ENCODE assay signal across 12 cellular contexts in the genomic region with DNA sequence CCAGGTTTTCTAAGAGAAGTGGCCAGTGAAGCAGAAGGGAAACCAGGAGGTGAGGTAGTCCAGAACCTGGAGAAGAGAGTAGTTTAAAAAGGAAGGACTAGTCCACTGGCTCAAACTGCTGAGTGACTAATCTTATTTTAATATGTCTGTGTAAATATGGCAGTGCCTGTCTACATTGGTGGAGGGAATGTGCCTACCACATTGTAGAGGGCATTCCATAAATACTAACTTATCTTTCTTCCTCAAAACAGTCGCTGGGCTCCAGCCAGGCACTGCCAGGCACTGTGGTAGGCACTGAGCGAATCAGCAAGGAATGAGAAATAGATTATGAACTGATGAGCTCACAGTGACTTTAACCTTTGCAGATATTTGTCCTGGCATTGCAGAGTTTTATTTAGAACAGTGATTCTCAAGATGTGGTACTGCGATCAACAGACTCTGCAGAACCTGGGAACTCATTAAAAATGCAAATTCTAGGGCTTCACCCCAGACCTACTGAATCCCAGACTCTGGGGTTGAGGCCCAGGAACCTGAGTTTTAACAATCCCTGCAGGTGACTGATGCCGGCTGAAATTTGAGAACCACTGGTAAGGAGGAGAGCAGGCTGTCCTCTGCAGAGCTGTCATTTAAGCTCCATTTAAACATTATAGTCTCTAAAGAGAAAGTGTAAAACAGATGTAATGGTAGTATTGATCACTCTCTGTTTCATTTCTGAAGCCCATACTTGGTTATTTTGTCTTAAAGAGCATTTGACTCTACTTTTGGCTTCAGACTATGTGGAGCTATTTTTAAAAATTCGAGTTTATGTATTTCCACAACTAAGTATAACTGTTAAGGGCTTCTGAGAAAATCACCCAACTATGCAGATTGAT.
DNase-seq lines count a peak whose midpoint lies in the region; ATAC-seq, FAIRE-seq and TF ChIP-seq lines count a peak whose summit lies in the region.
"Had no signal": no experiment of that assay in that cellular context is flagged by ENCODE, and none has a peak within 500 bp of the region (broad histone marks: within the 10 kb centered on the region; RNA-seq: fewer than 3 reads in every experiment).

No MANE protein-coding gene starts in this region.

- ATAC-seq in stimulated activated naive CD8-positive, alpha-beta T cell treated with anti-CD3 and anti-CD28 coated beads, Interleukin-15, Interleukin-2, amounts not matched to agents 100 U/mL and 50 U/mL, for 24 hours, result no peak
- no peak for ATAC-seq in naive thymus-derived CD4-positive, alpha-beta T cell

- H2AFZ ChIP-seq in hepatocyte, result no peak overlapping the region

- FAIRE-seq in small intestine (lab: Jason Lieb, UNC), result no peak

- H3K36me3 Mint-ChIP-seq in naive thymus-derived CD4-positive, alpha-beta T cell, result no peaks in the 10 kb centered on the region

- H3K27ac Mint-ChIP-seq in naive thymus-derived CD4-positive, alpha-beta T cell, result no peak overlapping the region

- H3K4me3 Mint-ChIP-seq in naive thymus-derived CD4-positive, alpha-beta T cell, result no peak overlapping the region

- H3K9me3 ChIP-seq in adipocyte (ENCODE audit: control insufficient read depth, low read length) (no peaks in the 10 kb centered on the region), hepatocyte (ENCODE audit: low read depth) (no peaks in the 10 kb centered on the region), small intestine (ENCODE audit: control insufficient read depth, low read depth) (no peaks in the 10 kb centered on the region)
- no peaks in the 10 kb centered on the region for H3K9me3 ChIP-seq in naive thymus-derived CD4-positive, alpha-beta T cell (ENCODE audit: control insufficient read depth in 2 of 3, low read length in 3 of 3)

- CTCF ChIA-PET in naive thymus-derived CD4-positive, alpha-beta T cell (lab: Charles Lee), result no interaction called here

- no peak overlapping the region for H3K9ac ChIP-seq in adipocyte (ENCODE audit: low read length)

- no peak overlapping the region for H3K4me3 ChIP-seq in adipocyte (ENCODE audit: low read length)
- H3K4me3 ChIP-seq in hepatocyte, result no peak overlapping the region
- H3K4me3 ChIP-seq in naive thymus-derived CD4-positive, alpha-beta T cell (ENCODE audit: low read length), result no peak overlapping the region
- no peak overlapping the region for H3K4me3 ChIP-seq in small intestine (ENCODE audit: low read depth in 1 of 2, low read length in 2 of 2)

- DNase-seq in A172 (ENCODE audit: low spot score), result peak; percentile 43
- DNase-seq in HCEC 1CT, result peak; percentile 39
- DNase-seq in adipocyte (ENCODE audit: low read depth), result peak; percentile 28
- peak; percentile 16 for DNase-seq in hepatocyte (ENCODE audit: low spot score)
- no peak for DNase-seq in stimulated activated naive CD8-positive, alpha-beta T cell treated with anti-CD3 and anti-CD28 coated beads, Interleukin-15, Interleukin-2, amounts not matched to agents 100 U/mL and 50 U/mL, for 24 hours
- no peak for DNase-seq in naive thymus-derived CD4-positive, alpha-beta T cell
- no peak for DNase-seq in small intestine
- DNase-seq in retina, result no peak
- DNase-seq: activated CD4-positive, CD25-positive, alpha-beta regulatory T cell treated with anti-CD3 and anti-CD28 coated beads, Interleukin-2, amount 50 U/mL, for 72 hours; activated gamma-delta T cell; AML-193; NCI-H1436 had no signal

- intact Hi-C loops in naive thymus-derived CD4-positive, alpha-beta T cell (cut with micrococcal nuclease), result no loop called here

- H3K4me2 ChIP-seq in hepatocyte, result no peak overlapping the region

- H3K9me2 ChIP-seq in hepatocyte (replicated peaks; ENCODE audit: insufficient read depth), result no peaks in the 10 kb centered on the region

- 77% methylated on average over 5 of the region's 5 CpGs for WGBS in hepatocyte (ENCODE audit: low lambda C conversion rate, missing lambda C conversion rate)
- 60 to 65% (median 62%) methylated on average over 5 of the region's 5 CpGs for WGBS in small intestine, 3 donors

- H3K4me1 Mint-ChIP-seq in naive thymus-derived CD4-positive, alpha-beta T cell, result no peaks in the 10 kb centered on the region

- H3K36me3 ChIP-seq in adipocyte (ENCODE audit: control insufficient read depth, insufficient read depth, low read length, severe bottlenecking) (no peaks in the 10 kb centered on the region), hepatocyte (replicated peaks; ENCODE audit: insufficient read depth, low read depth) (no peaks in the 10 kb centered on the region), small intestine (ENCODE audit: control insufficient read depth in 2 of 2, insufficient read depth in 2 of 2, low read length in 2 of 2) (no peaks in the 10 kb centered on the region)
- H3K36me3 ChIP-seq in naive thymus-derived CD4-positive, alpha-beta T cell (ENCODE audit: control insufficient read depth in 2 of 3, insufficient read depth in 3 of 3, low read length in 3 of 3), result no peaks in the 10 kb centered on the region

- no peak for TF ChIP-seq CTCF in hepatocyte (IDR thresholded peaks at IDR 0.05; ENCODE audit: poor library complexity)

- H3K27me3 ChIP-seq in adipocyte (replicated peaks; ENCODE audit: control insufficient read depth, insufficient read depth, low read length), result no peaks in the 10 kb centered on the region
- no peaks in the 10 kb centered on the region for H3K27me3 ChIP-seq in hepatocyte
- H3K27me3 ChIP-seq in naive thymus-derived CD4-positive, alpha-beta T cell (ENCODE audit: control insufficient read depth in 2 of 2, insufficient read depth in 2 of 2, low read length in 2 of 2), result no peaks in the 10 kb centered on the region
- H3K27me3 ChIP-seq in small intestine (ENCODE audit: control insufficient read depth in 2 of 2, insufficient read depth in 2 of 2, low read length in 2 of 2), result no peaks in the 10 kb centered on the region

- peak overlapping the region; percentile 52 for H3K27ac ChIP-seq in hepatocyte
- no peak overlapping the region for H3K27ac ChIP-seq in naive thymus-derived CD4-positive, alpha-beta T cell (ENCODE audit: low read depth, low read length)
- H3K27ac ChIP-seq in small intestine (ENCODE audit: low read depth in 1 of 2, low read length in 1 of 2), result no peak overlapping the region

- H3K79me2 ChIP-seq in hepatocyte, result no peaks in the 10 kb centered on the region

- H3K9me3 Mint-ChIP-seq in naive thymus-derived CD4-positive, alpha-beta T cell, result no peaks in the 10 kb centered on the region

- H3K4me1 ChIP-seq in adipocyte (ENCODE audit: control insufficient read depth, insufficient read depth, low read length) (peaks cover 7% of the 10 kb centered on the region), hepatocyte (ENCODE audit: insufficient read depth) (no peaks in the 10 kb centered on the region), small intestine (ENCODE audit: control insufficient read depth in 2 of 2, insufficient read depth in 1 of 2, low read depth in 1 of 2, low read length in 1 of 2) (no peaks in the 10 kb centered on the region)
- no peaks in the 10 kb centered on the region for H3K4me1 ChIP-seq in naive thymus-derived CD4-positive, alpha-beta T cell (ENCODE audit: control insufficient read depth in 2 of 2, insufficient read depth in 2 of 2, low read length in 2 of 2)

- no peaks in the 10 kb centered on the region for H4K20me1 ChIP-seq in hepatocyte (ENCODE audit: insufficient read depth, poor library complexity, severe bottlenecking)

- POLR2A ChIA-PET in naive thymus-derived CD4-positive, alpha-beta T cell (lab: Charles Lee), result no interaction called here

- H3K27me3 Mint-ChIP-seq in naive thymus-derived CD4-positive, alpha-beta T cell, result peaks cover 0 to 16% (median 14%) of the 10 kb centered on the region in 5 donors

Comparison
In these comparisons a context has a peak if more than half of its experiments do, and no peak if none do; other contexts are left out.
1. DNase-seq: peak in A172 (single experiment), HCEC 1CT (single experiment), adipocyte (single experiment) and hepatocyte (single experiment); none in stimulated activated naive CD8-positive, alpha-beta T cell treated with anti-CD3 and anti-CD28 coated beads, Interleukin-15, Interleukin-2, amounts not matched to agents 100 U/mL and 50 U/mL, for 24 hours (single experiment), naive thymus-derived CD4-positive, alpha-beta T cell (0 of 9), small intestine (single experiment) and retina (single experiment).